ENCODE assay signal across 13 cellular contexts in genomic region chr7:27179030-27179429, GRCh38. TPM values are rescaled to one million over a fixed set of nuclear protein-coding genes. Genes with fewer than 3 reads are reported as not detected.
DNase-seq lines count a peak whose midpoint lies in the region; TF ChIP-seq lines count a peak whose summit lies in the region.
"Had no signal": no experiment of that assay in that cellular context is flagged by ENCODE, and none has a peak within 500 bp of the region (broad histone marks: within the 10 kb centered on the region; RNA-seq: fewer than 3 reads in every experiment).

No MANE protein-coding gene starts in this region.

- no peaks in the 10 kb centered on the region for H3K36me3 ChIP-seq in transverse colon
- H3K36me3 ChIP-seq: heart left ventricle, lower lobe of right lung had no signal

- H3K4me3 Mint-ChIP-seq in chondrocyte (ENCODE audit: unreplicated experiment) (peak overlapping the region; percentile 31), nephron (peak overlapping the region; percentile 83 to 93 (median 92))

- H3K27ac ChIP-seq in transverse colon: peak overlapping the region; percentile 95 to 99 (median 98)
- H3K27ac ChIP-seq: body of pancreas, lower lobe of right lung had no signal

- TF ChIP-seq EP300 in transverse colon (IDR thresholded peaks at IDR 0.05; ENCODE audit: low read depth): no peak

- no peak for TF ChIP-seq POLR2A in transverse colon (IDR thresholded peaks at IDR 0.05)

- no peaks in the 10 kb centered on the region for H3K9me3 ChIP-seq in transverse colon
- H3K9me3 ChIP-seq: body of pancreas, heart left ventricle, lower lobe of right lung, SK-N-SH had no signal

- H3K27me3 ChIP-seq in transverse colon: peaks cover 32% of the 10 kb centered on the region

- TF ChIP-seq CTCF in chondrocyte (IDR thresholded peaks at IDR 0.05): no peak
- no peak for TF ChIP-seq CTCF in nephron (IDR thresholded peaks at IDR 0.05; ENCODE audit: unreplicated experiment in 3 of 3)
- no peak for TF ChIP-seq CTCF in transverse colon (IDR thresholded peaks at IDR 0.05)

- in situ Hi-C loops in transverse colon (cut with MboI; ENCODE audit: low pct_ligation_motif_present in 1 of 4, low pct_unique_long_range_greater_than_20kb in 1 of 4, low sequenced_read_pairs in 3 of 4): loop anchor here in 2 of 4 donors (25.0 kb wide), 1 partner anchor 1317 kb away; no protein-coding TSS in a partner anchor
- in situ Hi-C loops in G401 (cut with HindIII; ENCODE audit: low sequenced_read_pairs): no loop called here

- peaks cover 79% of the 10 kb centered on the region for H3K27me3 Mint-ChIP-seq in chondrocyte (ENCODE audit: low read depth)
- peaks cover 94% of the 10 kb centered on the region for H3K27me3 Mint-ChIP-seq in nephron (ENCODE audit: low read depth)

- H3K9me3 Mint-ChIP-seq in chondrocyte (ENCODE audit: low read depth) (no peaks in the 10 kb centered on the region), nephron (no peaks in the 10 kb centered on the region)

- peak overlapping the region; percentile 21 to 67 (median 60) for H3K4me3 ChIP-seq in transverse colon
- H3K4me3 ChIP-seq: body of pancreas had no signal

- WGBS in transverse colon (ENCODE audit: low coverage in 1 of 2), 2 donors: 18 to 39% methylated on average over 11 to 14 of the region's 14 CpGs

- DNase-seq in activated T-cell treated with anti-CD3 and anti-CD28 coated beads, Interleukin-2, amount 50 U/mL, for 1 hour: peak; percentile 14
- no peak for DNase-seq in activated T-cell treated with anti-CD3 and anti-CD28 coated beads, Interleukin-2, amount 50 U/mL, for 48 hours
- DNase-seq in chondrocyte (ENCODE audit: low spot score): no peak
- no peak for DNase-seq in transverse colon
- DNase-seq in G401 (ENCODE audit: low spot score): no peak
- DNase-seq in DMS 273 treated with DMSO at 0.1 percent for 48 hours (lab: John Stamatoyannopoulos, UW): no peak
- DNase-seq in NOMO-1 treated with dmso at 0.1 percent for 144 hours (lab: John Stamatoyannopoulos, UW; ENCODE audit: unreplicated experiment): no peak
- DNase-seq: NCI-H1930 had no signal

- H3K4me1 ChIP-seq in transverse colon: peaks cover 21 to 63% (median 53%) of the 10 kb centered on the region in 4 donors

- H3K27ac Mint-ChIP-seq in chondrocyte (ENCODE audit: unreplicated experiment): no peak overlapping the region
- H3K27ac Mint-ChIP-seq in nephron: peak overlapping the region; percentile 95 to 100 (median 96)

- intact Hi-C loops in transverse colon (cut with DNase I; ENCODE audit: low total_unique reads): no loop called here

- H3K4me1 Mint-ChIP-seq in chondrocyte (ENCODE audit: low read depth) (peaks cover 15% of the 10 kb centered on the region), nephron (peaks cover 46% of the 10 kb centered on the region)

- H3K36me3 Mint-ChIP-seq in chondrocyte (ENCODE audit: low read depth) (peaks cover 12% of the 10 kb centered on the region), nephron (ENCODE audit: low read depth) (peaks cover 32% of the 10 kb centered on the region)

RNA-seq across cellular contexts. Expression of gene HOXA10, which starts 4.9 kb away (rescaled TPM):
- 0.12 to 0.21 TPM in 2 of 3 replicates, not detected in the other for total RNA-seq in chondrocyte
- 10 to 100 TPM; 19.8 to 68.9 (median 36.4) TPM for total RNA-seq in transverse colon
- 10.3 and 23.0 TPM in 2 replicates for total RNA-seq in G401 (2014; rRNA removed; shearing (Covaris generic))

RNA-seq across cellular contexts. Expression of gene HOXA11, which starts 6.0 kb away (rescaled TPM):
- not detected in 3 replicates for total RNA-seq in chondrocyte
- 10 to 100 TPM in 1 of 4 donors, 1 to 10 TPM in 3; 4.5 to 21.3 (median 7.7) TPM for total RNA-seq in transverse colon
- 9.3 and 11.6 TPM in 2 replicates for total RNA-seq in G401 (2014; rRNA removed; shearing (Covaris generic))
- total RNA-seq: body of pancreas, heart left ventricle, lower lobe of right lung had no signal

RNA-seq across cellular contexts. Expression of gene HOXA9, which starts 13.7 kb away (rescaled TPM):
- total RNA-seq in chondrocyte (not detected in 3 replicates), transverse colon (100 to 1,000 TPM in 1 of 4 donors, 10 to 100 TPM in 3; 19.5 to 130 (median 50.6) TPM)
- 66.5 and 71.2 TPM in 2 replicates for total RNA-seq in G401 (2014; rRNA removed; shearing (Covaris generic))
- total RNA-seq: body of pancreas had no signal

RNA-seq across cellular contexts. Expression of gene HOXA13, which starts 20.9 kb away (rescaled TPM):
- total RNA-seq in chondrocyte (not detected in 3 replicates), transverse colon (10 to 100 TPM; 22.5 to 69.9 (median 38.7) TPM)
- 0.37 TPM in 1 of 2 replicates, not detected in the other for total RNA-seq in G401 (2014; rRNA removed; shearing (Covaris generic))
- total RNA-seq: body of pancreas, heart left ventricle, lower lobe of right lung had no signal

RNA-seq across cellular contexts. Expression of gene HOXA7, which starts 22.6 kb away (rescaled TPM):
- total RNA-seq in chondrocyte: not detected in 3 replicates
- total RNA-seq in transverse colon: 10 to 100 TPM in 3 of 4 donors, 1 to 10 TPM in 1; 7.0 to 22.9 (median 12.8) TPM
- total RNA-seq in G401 (2014; rRNA removed; shearing (Covaris generic)): 4.4 and 7.1 TPM in 2 replicates

Comparison
In these comparisons a context has a peak if more than half of its experiments do, and no peak if none do; other contexts are left out.
1. RNA of gene HOXA9, which starts 13.7 kb away (total RNA-seq): 66.5 to 71.2 TPM in G401 and 19.5 to 130 TPM in transverse colon; not detected in chondrocyte; every median in the first group is over 10 times any median in the second.